In genomic region chr14:94175403-94176146, GRCh38 we compare ENCODE assay signal across 10 cellular contexts. TPM values are rescaled to one million over a fixed set of nuclear protein-coding genes. Genes with fewer than 3 reads are reported as not detected.
DNase-seq lines count a peak whose midpoint lies in the region; ATAC-seq and TF ChIP-seq lines count a peak whose summit lies in the region.
"Had no signal": no experiment of that assay in that cellular context is flagged by ENCODE, and none has a peak within 500 bp of the region (broad histone marks: within the 10 kb centered on the region; RNA-seq: fewer than 3 reads in every experiment).

No MANE protein-coding gene starts in this region.

- H3K79me2 ChIP-seq in hepatocyte, result no peaks in the 10 kb centered on the region

- no peak for ATAC-seq in stimulated activated memory B cell treated with anti-CD40 and anti-IgM and Interleukin-4, amounts not matched to agents 10 μg/mL and 1 μg/mL and 100 μg/mL, for 72 hours

- no peaks in the 10 kb centered on the region for H3K9me2 ChIP-seq in hepatocyte (replicated peaks; ENCODE audit: insufficient read depth)

- H3K4me1 Mint-ChIP-seq in stimulated activated memory B cell treated with anti-CD40 and anti-IgM and Interleukin-4, amounts not matched to agents 10 μg/mL and 1 μg/mL and 100 μg/mL, for 72 hours, result peaks cover 14% of the 10 kb centered on the region

- H3K4me1 ChIP-seq in hepatocyte (ENCODE audit: insufficient read depth) (peaks cover 9% of the 10 kb centered on the region), adrenal gland (replicated peaks in 1 of 2) (peaks cover 0 to 15% of the 10 kb centered on the region in 2 donors)

- intact Hi-C loops in posterior vena cava (cut with DNase I) (no loop called here), adrenal gland (cut with DNase I) (no loop called here)

- H3K36me3 Mint-ChIP-seq in stimulated activated memory B cell treated with anti-CD40 and anti-IgM and Interleukin-4, amounts not matched to agents 10 μg/mL and 1 μg/mL and 100 μg/mL, for 72 hours, result no peaks in the 10 kb centered on the region

- peaks cover 66% of the 10 kb centered on the region for H3K27me3 Mint-ChIP-seq in stimulated activated memory B cell treated with anti-CD40 and anti-IgM and Interleukin-4, amounts not matched to agents 10 μg/mL and 1 μg/mL and 100 μg/mL, for 72 hours

- DNase-seq in NCI-H524 (lab: John Stamatoyannopoulos, UW) (peak; percentile 71 to 73), NCI-H524 treated with DMSO at 0.1 percent for 48 hours (lab: John Stamatoyannopoulos, UW) (no peak), hepatocyte (ENCODE audit: low spot score) (no peak), posterior vena cava (ENCODE audit: low spot score) (no peak), adrenal gland (no peak), hippocampal formation (lab: John Stamatoyannopoulos, UW) (no peak)
- DNase-seq: AML-193, foreskin melanocyte had no signal

- H3K9me3 ChIP-seq in hepatocyte (ENCODE audit: low read depth) (no peaks in the 10 kb centered on the region), adrenal gland (replicated peaks in 1 of 3) (no peaks in the 10 kb centered on the region)

- peak overlapping the region; percentile 99 for H3K4me2 ChIP-seq in hepatocyte

- H3K36me3 ChIP-seq in hepatocyte (replicated peaks; ENCODE audit: insufficient read depth, low read depth), result no peaks in the 10 kb centered on the region
- no peaks in the 10 kb centered on the region for H3K36me3 ChIP-seq in adrenal gland (replicated peaks in 1 of 2)

- H3K4me3 Mint-ChIP-seq in stimulated activated memory B cell treated with anti-CD40 and anti-IgM and Interleukin-4, amounts not matched to agents 10 μg/mL and 1 μg/mL and 100 μg/mL, for 72 hours, result peak overlapping the region; percentile 78

- no peak for TF ChIP-seq CTCF in WI38 (IDR thresholded peaks at IDR 0.05; ENCODE audit: low read depth, low read length)
- TF ChIP-seq CTCF in hepatocyte (IDR thresholded peaks at IDR 0.05; ENCODE audit: poor library complexity), result no peak
- TF ChIP-seq CTCF in adrenal gland (IDR thresholded peaks at IDR 0.05), result no peak

- H3K9me3 Mint-ChIP-seq in stimulated activated memory B cell treated with anti-CD40 and anti-IgM and Interleukin-4, amounts not matched to agents 10 μg/mL and 1 μg/mL and 100 μg/mL, for 72 hours, result no peaks in the 10 kb centered on the region

- peak overlapping the region; percentile 89 for H2AFZ ChIP-seq in hepatocyte

- H3K27me3 ChIP-seq in hepatocyte, result peaks cover 58% of the 10 kb centered on the region
- peaks cover 20% of the 10 kb centered on the region for H3K27me3 ChIP-seq in adrenal gland

- no peak overlapping the region for H3K27ac ChIP-seq in hepatocyte
- H3K27ac ChIP-seq in adrenal gland, result no peak overlapping the region

- H4K20me1 ChIP-seq in hepatocyte (ENCODE audit: insufficient read depth, poor library complexity, severe bottlenecking), result no peaks in the 10 kb centered on the region

- TF ChIP-seq POLR2A in adrenal gland (IDR thresholded peaks at IDR 0.05), result no peak

- no peak overlapping the region for H3K27ac Mint-ChIP-seq in stimulated activated memory B cell treated with anti-CD40 and anti-IgM and Interleukin-4, amounts not matched to agents 10 μg/mL and 1 μg/mL and 100 μg/mL, for 72 hours

- 15% methylated on average over 18 of the region's 18 CpGs for WGBS in hepatocyte (ENCODE audit: low lambda C conversion rate, missing lambda C conversion rate)
- 8 to 12% (median 9%) methylated on average over 17 to 18 of the region's 18 CpGs for WGBS in adrenal gland, 4 donors

- H3K4me3 ChIP-seq in WI38 (ENCODE audit: low read depth, low read length) (peak overlapping the region; percentile 63), hepatocyte (no peak overlapping the region), adrenal gland (peak overlapping the region in 1 of 4 donors; percentile 61)

RNA-seq across cellular contexts. Expression of gene PPP4R4, which starts 1.5 kb away (rescaled TPM):
- 2.3 and 3.8 TPM in 2 replicates for total RNA-seq in hepatocyte
- polyA plus RNA-seq in hepatocyte, result 0.61 and 1.0 TPM in 2 replicates
- total RNA-seq in posterior vena cava, result under 1 TPM; 0.32 to 0.38 TPM
- 1 to 10 TPM in 2 of 8 donors, under 1 TPM in 6; 0.24 to 1.3 (median 0.56) TPM for total RNA-seq in adrenal gland
- polyA plus RNA-seq in adrenal gland, result under 1 TPM; 0.08 to 0.55 (median 0.30) TPM

RNA-seq across cellular contexts. Expression of gene IFI27L2, which starts 46.2 kb away (rescaled TPM):
- total RNA-seq in hepatocyte (47.4 and 95.1 TPM in 2 replicates), posterior vena cava (10 to 100 TPM; 39.7 to 43.1 TPM), adrenal gland (100 to 1,000 TPM in 4 of 8 donors, 10 to 100 TPM in 4; 85.9 to 312 (median 104) TPM)
- polyA plus RNA-seq in hepatocyte (90.5 and 91.5 TPM in 2 replicates), adrenal gland (100 to 1,000 TPM in 2 of 3 donors, 10 to 100 TPM in 1; 51.3 to 499 (median 291) TPM)

Comparison
In these comparisons a context has a peak if more than half of its experiments do, and no peak if none do; other contexts are left out.
1. DNase-seq: peak in NCI-H524 (2 of 2); none in NCI-H524 treated with DMSO at 0.1 percent for 48 hours (single experiment), hepatocyte (single experiment), posterior vena cava (single experiment), adrenal gland (0 of 7) and hippocampal formation (0 of 2).